In genomic region chr20:50727792-50728485, GRCh38 we compare ENCODE assay signal across 16 cellular contexts. TPM values are rescaled to one million over a fixed set of nuclear protein-coding genes. Genes with fewer than 3 reads are reported as not detected.
DNase-seq lines count a peak whose midpoint lies in the region; ATAC-seq, FAIRE-seq and TF ChIP-seq lines count a peak whose summit lies in the region.
"Had no signal": no experiment of that assay in that cellular context is flagged by ENCODE, and none has a peak within 500 bp of the region (broad histone marks: within the 10 kb centered on the region; RNA-seq: fewer than 3 reads in every experiment).

No MANE protein-coding gene starts in this region.

- H3K4me1 ChIP-seq in keratinocyte (ENCODE audit: control insufficient read depth, extremely low read depth, insufficient read depth, low read length) (peaks cover 49% of the 10 kb centered on the region), GM23248 (ENCODE audit: insufficient read depth) (peaks cover 23% of the 10 kb centered on the region), MM.1S (ENCODE audit: low read length) (peaks cover 8% of the 10 kb centered on the region; the same call in 1 of the 2 replicates)

- H3K9me3 ChIP-seq in keratinocyte (ENCODE audit: control insufficient read depth, low read depth, low read length) (no peaks in the 10 kb centered on the region), GM23248 (ENCODE audit: low read depth) (no peaks in the 10 kb centered on the region), MM.1S (replicated peaks; ENCODE audit: insufficient read depth, low read length) (no peaks in the 10 kb centered on the region)
- H3K9me3 ChIP-seq: BLaER1 treated with 17β-estradiol and CSF1 and Interleukin-3, amounts not matched to agents 10 nM and 100 nM had no signal

- dilution Hi-C loops in keratinocyte (cut with MboI; ENCODE audit: extremely low pct_ligation_motif_present, low sequenced_read_pairs) = no loop called here

- intact Hi-C loops in sciatic nerve (cut with DNase I) = no loop called here

- H3K36me3 ChIP-seq in keratinocyte (ENCODE audit: control insufficient read depth in 2 of 2, extremely low read depth in 1 of 2, insufficient read depth in 2 of 2, low read length in 2 of 2) = no peaks in the 10 kb centered on the region
- no peaks in the 10 kb centered on the region for H3K36me3 ChIP-seq in GM23248 (ENCODE audit: low read depth)
- no peaks in the 10 kb centered on the region for H3K36me3 ChIP-seq in MM.1S (replicated peaks; ENCODE audit: insufficient read depth, low read length)
- H3K36me3 ChIP-seq: BLaER1 treated with 17β-estradiol and CSF1 and Interleukin-3, amounts not matched to agents 10 nM and 100 nM had no signal

- WGBS in GM23248 (ENCODE audit: low coverage in 1 of 2, low lambda C conversion rate in 2 of 2, missing lambda C conversion rate in 2 of 2), 2 experiments = 78 to 82% methylated on average over 8 of the region's 8 CpGs

- H3F3A ChIP-seq in GM23248 (ENCODE audit: insufficient read depth) (peaks cover 32% of the 10 kb centered on the region), MM.1S (ENCODE audit: insufficient read depth, low read length) (0 out of 2 replicates have a peak, but pooled peaks cover 3% of the 10 kb centered on the region)

- no peaks in the 10 kb centered on the region for H3K9me1 ChIP-seq in keratinocyte (ENCODE audit: control insufficient read depth, extremely low read depth, insufficient read depth, low read length)

- H3K9me2 ChIP-seq in GM23248 (ENCODE audit: insufficient read depth) = no peaks in the 10 kb centered on the region
- no peaks in the 10 kb centered on the region for H3K9me2 ChIP-seq in MM.1S (replicated peaks; ENCODE audit: insufficient read depth, low read length)

- H4K20me1 ChIP-seq in keratinocyte (ENCODE audit: control insufficient read depth, extremely low read depth, insufficient read depth, low read length) = no peaks in the 10 kb centered on the region
- H4K20me1 ChIP-seq in GM23248 (ENCODE audit: insufficient read depth) = no peaks in the 10 kb centered on the region
- H4K20me1 ChIP-seq in MM.1S (ENCODE audit: insufficient read depth, low read length) = no peaks in the 10 kb centered on the region

- H2AFZ ChIP-seq in keratinocyte (ENCODE audit: control insufficient read depth, low read length) = peak overlapping the region; percentile 20
- H2AFZ ChIP-seq in GM23248 = no peak overlapping the region
- H2AFZ ChIP-seq in MM.1S (ENCODE audit: low read length) = no peak overlapping the region

- H3K27me3 ChIP-seq in keratinocyte (ENCODE audit: control insufficient read depth, extremely low read depth, insufficient read depth, low read length) (no peaks in the 10 kb centered on the region), GM23248 (replicated peaks; ENCODE audit: insufficient read depth) (no peaks in the 10 kb centered on the region), MM.1S (replicated peaks; ENCODE audit: insufficient read depth, low read length) (no peaks in the 10 kb centered on the region)
- H3K27me3 ChIP-seq: BLaER1 treated with 17β-estradiol and CSF1 and Interleukin-3, amounts not matched to agents 10 nM and 100 nM had no signal

- no peak for TF ChIP-seq CTCF in keratinocyte (optimal IDR thresholded peaks at IDR 0.05 in 1 of 3, IDR thresholded peaks at IDR 0.05 in 1 of 3, conservative IDR thresholded peaks at IDR 0.05 in 1 of 3; ENCODE audit: extremely low read depth in 1 of 3, insufficient read depth in 2 of 3, low read length in 3 of 3)
- TF ChIP-seq CTCF in MM.1S (IDR thresholded peaks at IDR 0.05; ENCODE audit: low read length) = no peak

- DNase-seq in HT-29 (ENCODE audit: low spot score) = peak; percentile 83
- peak; percentile 49 for DNase-seq in amniotic epithelial cell (ENCODE audit: low read depth)
- DNase-seq in keratinocyte (ENCODE audit: low read depth, low spot score) = no peak
- DNase-seq in sciatic nerve (ENCODE audit: low spot score) = peak; percentile 37
- no peak for DNase-seq in frontal cortex (ENCODE audit: low spot score in 2 of 2)
- DNase-seq in GM23248 = no peak
- DNase-seq in MM.1S = no peak
- DNase-seq: activated CD4-positive, alpha-beta T cell treated with anti-CD3 and anti-CD28 coated beads, Interleukin-2, amount 50 U/mL, for 48 hours; activated naive CD4-positive, alpha-beta T cell treated with Interleukin-2 at 50 U/mL for 16 hours; central memory CD4-positive, alpha-beta T cell; left colon; NCI-H187 treated with DMSO at 0.1 percent for 48 hours; nucleus accumbens; T-helper 2 cell had no signal

- in situ Hi-C loops in GM23248 (cut with MboI) = loop anchor here (25.0 kb wide), 1 partner anchor 541 kb away; the partner anchor contains the start of gene CEBPB

- ATAC-seq in sciatic nerve = peak; percentile 7
- ATAC-seq in GM18907 (IDR thresholded peaks at IDR 0.05; ENCODE audit: unreplicated experiment) = no peak
- ATAC-seq: left colon had no signal

- H3K27ac ChIP-seq in keratinocyte (ENCODE audit: control insufficient read depth, insufficient read depth, low read length) = peak overlapping the region; percentile 98
- H3K27ac ChIP-seq in GM23248 = no peak overlapping the region
- H3K27ac ChIP-seq in MM.1S (ENCODE audit: low read length) = no peak overlapping the region
- H3K27ac ChIP-seq: BLaER1 treated with 17β-estradiol and CSF1 and Interleukin-3, amounts not matched to agents 10 nM and 100 nM had no signal

- H3K9ac ChIP-seq in keratinocyte (ENCODE audit: control insufficient read depth, extremely low read depth, insufficient read depth, low read length) (no peak overlapping the region), GM23248 (no peak overlapping the region), MM.1S (ENCODE audit: low read length) (no peak overlapping the region)
- H3K9ac ChIP-seq: BLaER1 treated with 17β-estradiol and CSF1 and Interleukin-3, amounts not matched to agents 10 nM and 100 nM had no signal

- H3K4me3 ChIP-seq in keratinocyte (ENCODE audit: control insufficient read depth in 2 of 3, extremely low read depth in 1 of 3, insufficient read depth in 2 of 3, low read depth in 1 of 3, low read length in 3 of 3) (no peak overlapping the region), GM23248 (no peak overlapping the region), MM.1S (ENCODE audit: low read length) (no peak overlapping the region)
- H3K4me3 ChIP-seq: BLaER1 treated with 17β-estradiol and CSF1 and Interleukin-3, amounts not matched to agents 10 nM and 100 nM had no signal

- H3K79me2 ChIP-seq in keratinocyte (ENCODE audit: control insufficient read depth, insufficient read depth, low read length) (peaks cover 17% of the 10 kb centered on the region), GM23248 (ENCODE audit: insufficient read depth) (no peaks in the 10 kb centered on the region), MM.1S (ENCODE audit: low read length) (peaks cover 12% of the 10 kb centered on the region)

- no peak overlapping the region for H3K4me2 ChIP-seq in keratinocyte (ENCODE audit: control insufficient read depth, extremely low read depth, insufficient read depth, low read depth, low read length)
- no peak overlapping the region for H3K4me2 ChIP-seq in GM23248 (ENCODE audit: unreplicated experiment)
- no peak overlapping the region for H3K4me2 ChIP-seq in MM.1S (ENCODE audit: low read depth, low read length)

- FAIRE-seq in keratinocyte (lab: Jason Lieb, UNC) = no peak
- FAIRE-seq in frontal cortex (lab: Jason Lieb, UNC) = no peak

RNA-seq across cellular contexts. Expression of gene PARD6B, which starts 3.4 kb away (rescaled TPM):
- total RNA-seq in HT-29 (2014; rRNA removed; shearing (Covaris generic)) = 23.7 and 29.9 TPM in 2 replicates
- 1.4 to 2.0 TPM (median 1.4 TPM) in 3 replicates for polyA plus RNA-seq in keratinocyte
- polyA plus RNA-seq in keratinocyte (2011; ENCODE audit: low read depth) = 9.9 TPM
- 0.30 and 1.1 TPM in 2 replicates for polyA plus RNA-seq in keratinocyte (2011; cell fraction: cytosol; rRNA removed)
- 2.0 and 2.9 TPM in 2 replicates for polyA plus RNA-seq in keratinocyte (2011; cell fraction: nucleus; rRNA removed)
- polyA plus RNA-seq in keratinocyte (2012; ENCODE audit: low replicate concordance) = 1.1 and 9.7 TPM in 2 replicates
- polyA minus RNA-seq in keratinocyte = 1.8 to 4.9 TPM (median 2.5 TPM) in 3 replicates
- 1.5 TPM for polyA minus RNA-seq in keratinocyte (2011; cell fraction: cytosol; rRNA and poly(A)+ RNA removed)
- 2.5 and 4.3 TPM in 2 replicates for polyA minus RNA-seq in keratinocyte (2011; cell fraction: nucleus; rRNA and poly(A)+ RNA removed)
- 5.7 TPM for total RNA-seq in sciatic nerve
- 20.4 TPM for total RNA-seq in frontal cortex
- not detected in 2 replicates for total RNA-seq in GM23248 (2014; rRNA removed; shearing (Covaris generic))
- polyA plus RNA-seq in GM23248 (2016; fragmentation: Nextera tagmentation; extraction: Ambion mirVana) = 0.16 and 0.34 TPM in 2 replicates

RNA-seq across cellular contexts. Expression of gene RIPOR3, which starts 36.6 kb away (rescaled TPM):
- total RNA-seq in HT-29 (2014; rRNA removed; shearing (Covaris generic)) = 0.31 and 0.39 TPM in 2 replicates
- polyA plus RNA-seq in keratinocyte (0.10 to 0.40 TPM (median 0.10 TPM) in 3 replicates), GM23248 (2016; fragmentation: Nextera tagmentation; extraction: Ambion mirVana) (0.49 TPM in 2 replicates)
- 0.42 TPM for polyA plus RNA-seq in keratinocyte (2011; ENCODE audit: low read depth)
- polyA plus RNA-seq in keratinocyte (2011; cell fraction: cytosol; rRNA removed) = 0.05 and 0.06 TPM in 2 replicates
- 0.43 and 0.44 TPM in 2 replicates for polyA plus RNA-seq in keratinocyte (2011; cell fraction: nucleus; rRNA removed)
- polyA plus RNA-seq in keratinocyte (2012; ENCODE audit: low replicate concordance) = 0.22 and 1.2 TPM in 2 replicates
- 0.10 to 0.72 TPM in 2 of 3 replicates, not detected in the other for polyA minus RNA-seq in keratinocyte
- polyA minus RNA-seq in keratinocyte (2011; cell fraction: cytosol; rRNA and poly(A)+ RNA removed) = not detected
- 0.11 and 0.31 TPM in 2 replicates for polyA minus RNA-seq in keratinocyte (2011; cell fraction: nucleus; rRNA and poly(A)+ RNA removed)
- total RNA-seq in sciatic nerve (26.3 TPM), frontal cortex (0.41 TPM)
- total RNA-seq in GM23248 (2014; rRNA removed; shearing (Covaris generic)) = 0.76 TPM in 1 of 2 replicates, not detected in the other

Comparison
In these comparisons a context has a peak if more than half of its experiments do, and no peak if none do; other contexts are left out.
1. DNase-seq: peak in HT-29 (single experiment), amniotic epithelial cell (single experiment) and sciatic nerve (single experiment); none in keratinocyte (single experiment), frontal cortex (0 of 2), GM23248 (single experiment) and MM.1S (single experiment).
2. RNA of gene RIPOR3, which starts 36.6 kb away (total RNA-seq): 26.3 TPM in sciatic nerve (single experiment); 0.41 TPM in frontal cortex (single experiment), 0.31 to 0.39 TPM in HT-29 and 0.76 TPM in GM23248; every median in the first group is over 10 times any median in the second.